In the genomic region with DNA sequence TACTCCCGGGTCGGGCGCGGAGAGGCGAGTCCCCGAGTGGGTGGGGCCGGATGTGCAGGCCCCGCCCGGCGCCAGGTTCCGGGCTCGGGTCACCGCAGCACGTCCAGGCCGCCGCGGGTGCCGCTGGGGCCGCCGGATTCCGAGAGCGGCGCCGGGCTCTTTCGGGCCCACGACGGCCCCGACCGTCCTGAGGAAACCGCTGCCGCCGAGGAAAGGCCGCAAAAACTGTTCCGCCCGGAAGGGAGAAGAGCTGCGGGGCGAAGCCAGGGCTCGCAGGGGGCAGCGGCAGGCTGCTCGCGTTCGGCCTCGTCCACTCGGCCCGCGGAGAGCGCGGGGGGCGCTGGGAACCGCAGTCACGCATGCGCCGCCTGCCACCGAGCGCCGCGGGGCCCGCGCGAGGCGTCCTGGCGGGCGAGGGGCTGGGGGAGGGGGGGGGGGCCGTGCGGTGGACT, we compare ENCODE assay signal across 1 cellular context.
TF ChIP-seq lines count a peak whose summit lies in the region.

A gene (minus strand): TSS at position 342 of the 452 bp plus-strand sequence. CDS start 718 bp downstream, outside the sequence.

TF ChIP-seq in K562, 482 proteins besides CTCF, POLR2A, EP300 and RAD21 (continued from another document and continues in another):
- TF ChIP-seq, protein P1, sequence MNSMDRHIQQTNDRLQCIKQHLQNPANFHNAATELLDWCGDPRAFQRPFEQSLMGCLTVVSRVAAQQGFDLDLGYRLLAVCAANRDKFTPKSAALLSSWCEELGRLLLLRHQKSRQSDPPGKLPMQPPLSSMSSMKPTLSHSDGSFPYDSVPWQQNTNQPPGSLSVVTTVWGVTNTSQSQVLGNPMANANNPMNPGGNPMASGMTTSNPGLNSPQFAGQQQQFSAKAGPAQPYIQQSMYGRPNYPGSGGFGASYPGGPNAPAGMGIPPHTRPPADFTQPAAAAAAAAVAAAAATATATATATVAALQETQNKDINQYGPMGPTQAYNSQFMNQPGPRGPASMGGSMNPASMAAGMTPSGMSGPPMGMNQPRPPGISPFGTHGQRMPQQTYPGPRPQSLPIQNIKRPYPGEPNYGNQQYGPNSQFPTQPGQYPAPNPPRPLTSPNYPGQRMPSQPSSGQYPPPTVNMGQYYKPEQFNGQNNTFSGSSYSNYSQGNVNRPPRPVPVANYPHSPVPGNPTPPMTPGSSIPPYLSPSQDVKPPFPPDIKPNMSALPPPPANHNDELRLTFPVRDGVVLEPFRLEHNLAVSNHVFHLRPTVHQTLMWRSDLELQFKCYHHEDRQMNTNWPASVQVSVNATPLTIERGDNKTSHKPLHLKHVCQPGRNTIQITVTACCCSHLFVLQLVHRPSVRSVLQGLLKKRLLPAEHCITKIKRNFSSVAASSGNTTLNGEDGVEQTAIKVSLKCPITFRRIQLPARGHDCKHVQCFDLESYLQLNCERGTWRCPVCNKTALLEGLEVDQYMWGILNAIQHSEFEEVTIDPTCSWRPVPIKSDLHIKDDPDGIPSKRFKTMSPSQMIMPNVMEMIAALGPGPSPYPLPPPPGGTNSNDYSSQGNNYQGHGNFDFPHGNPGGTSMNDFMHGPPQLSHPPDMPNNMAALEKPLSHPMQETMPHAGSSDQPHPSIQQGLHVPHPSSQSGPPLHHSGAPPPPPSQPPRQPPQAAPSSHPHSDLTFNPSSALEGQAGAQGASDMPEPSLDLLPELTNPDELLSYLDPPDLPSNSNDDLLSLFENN (IDR thresholded peaks at IDR 0.05; ENCODE audit: low read depth in 2 of 2, low read length in 2 of 2): peak in 1 of 2 experiments; percentile 49; a peak in 1 of 4 replicates
- peak; percentile 32; the same call in 1 of the 2 replicates for TF ChIP-seq TCF7 (IDR thresholded peaks at IDR 0.05; ENCODE audit: borderline replicate concordance)
- TF ChIP-seq, protein P2, sequence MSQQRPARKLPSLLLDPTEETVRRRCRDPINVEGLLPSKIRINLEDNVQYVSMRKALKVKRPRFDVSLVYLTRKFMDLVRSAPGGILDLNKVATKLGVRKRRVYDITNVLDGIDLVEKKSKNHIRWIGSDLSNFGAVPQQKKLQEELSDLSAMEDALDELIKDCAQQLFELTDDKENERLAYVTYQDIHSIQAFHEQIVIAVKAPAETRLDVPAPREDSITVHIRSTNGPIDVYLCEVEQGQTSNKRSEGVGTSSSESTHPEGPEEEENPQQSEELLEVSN (IDR thresholded peaks at IDR 0.05; ENCODE audit: borderline replicate concordance in 1 of 2, extremely low read depth in 1 of 2, insufficient read depth in 1 of 2, insufficient read length in 1 of 2, low read depth in 1 of 2, low read length in 1 of 2, poor library complexity in 1 of 2, severe bottlenecking in 1 of 2): peak in 1 of 2 experiments; percentile 82
- TF ChIP-seq SAFB (IDR thresholded peaks at IDR 0.05; ENCODE audit: borderline replicate concordance, low read depth, low read length): peak; percentile 50; the same call in 1 of the 2 replicates
- TF ChIP-seq RCOR1 (IDR thresholded peaks at IDR 0.05; ENCODE audit: borderline replicate concordance in 1 of 2, low read depth in 2 of 2, low read length in 2 of 2): 0 out of 4 replicates have a peak, but pooled peaks of 1 of the 2 experiments have one; percentile 15
- peak; percentile 91 for TF ChIP-seq POLR2H (tag; IDR thresholded peaks at IDR 0.05; ENCODE audit: low read depth)
- TF ChIP-seq, protein P3, sequence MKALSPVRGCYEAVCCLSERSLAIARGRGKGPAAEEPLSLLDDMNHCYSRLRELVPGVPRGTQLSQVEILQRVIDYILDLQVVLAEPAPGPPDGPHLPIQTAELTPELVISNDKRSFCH (CRISPR knock-in tag; IDR thresholded peaks at IDR 0.05): no peak
- TF ChIP-seq, protein P3 (tag; IDR thresholded peaks at IDR 0.05): peak; percentile 16; the same call in 1 of the 2 replicates
- peak; percentile 88 for TF ChIP-seq CCNT2 (IDR thresholded peaks at IDR 0.05; ENCODE audit: borderline replicate concordance, extremely low read depth, insufficient read length, low read depth, low read length)
- TF ChIP-seq TBP (optimal IDR thresholded peaks at IDR 0.05; ENCODE audit: low read depth, low read length): peak; percentile 29
- TF ChIP-seq NCOA6 (IDR thresholded peaks at IDR 0.05): 0 out of 2 replicates have a peak, but pooled peaks have one; percentile 38
- TF ChIP-seq, protein P4, sequence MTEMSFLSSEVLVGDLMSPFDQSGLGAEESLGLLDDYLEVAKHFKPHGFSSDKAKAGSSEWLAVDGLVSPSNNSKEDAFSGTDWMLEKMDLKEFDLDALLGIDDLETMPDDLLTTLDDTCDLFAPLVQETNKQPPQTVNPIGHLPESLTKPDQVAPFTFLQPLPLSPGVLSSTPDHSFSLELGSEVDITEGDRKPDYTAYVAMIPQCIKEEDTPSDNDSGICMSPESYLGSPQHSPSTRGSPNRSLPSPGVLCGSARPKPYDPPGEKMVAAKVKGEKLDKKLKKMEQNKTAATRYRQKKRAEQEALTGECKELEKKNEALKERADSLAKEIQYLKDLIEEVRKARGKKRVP (CRISPR knock-in tag; IDR thresholded peaks at IDR 0.05): 0 out of 2 replicates have a peak, but pooled peaks have one; percentile 20
- TF ChIP-seq PHF8 (IDR thresholded peaks at IDR 0.05; ENCODE audit: borderline replicate concordance, low read length): peak; percentile 81
- TF ChIP-seq KDM2B (CRISPR knock-in tag; IDR thresholded peaks at IDR 0.05): peak; percentile 73; the same call in 1 of the 2 replicates
- peak; percentile 42 to 55; a peak in 1 of 4 replicates for TF ChIP-seq TEAD1 (CRISPR knock-in tag; IDR thresholded peaks at IDR 0.05)
- TF ChIP-seq, protein P5, sequence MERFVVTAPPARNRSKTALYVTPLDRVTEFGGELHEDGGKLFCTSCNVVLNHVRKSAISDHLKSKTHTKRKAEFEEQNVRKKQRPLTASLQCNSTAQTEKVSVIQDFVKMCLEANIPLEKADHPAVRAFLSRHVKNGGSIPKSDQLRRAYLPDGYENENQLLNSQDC (CRISPR knock-in tag; IDR thresholded peaks at IDR 0.05): peak; percentile 76; the same call in 1 of the 2 replicates
- TF ChIP-seq ZNF143 (CRISPR knock-in tag; IDR thresholded peaks at IDR 0.05): peak; percentile 64
- peak; percentile 34; the same call in 1 of the 2 replicates for TF ChIP-seq CTBP1 (IDR thresholded peaks at IDR 0.05; ENCODE audit: borderline replicate concordance)
- TF ChIP-seq RFX7 (CRISPR knock-in tag; IDR thresholded peaks at IDR 0.05): no peak
- TF ChIP-seq RBM22 (IDR thresholded peaks at IDR 0.05; ENCODE audit: low read depth, low read length, poor library complexity, severe bottlenecking): peak; percentile 3
- TF ChIP-seq SP2 (IDR thresholded peaks at IDR 0.05; ENCODE audit: extremely low read depth, low read depth, low read length, poor library complexity, severe bottlenecking): no peak
- 0 out of 2 replicates have a peak, but pooled peaks have one; percentile 24 for TF ChIP-seq ZNF311 (CRISPR knock-in tag; IDR thresholded peaks at IDR 0.05)
- TF ChIP-seq HNRNPLL (IDR thresholded peaks at IDR 0.05; ENCODE audit: low read depth, low read length, poor library complexity, severe bottlenecking): no peak
- peak; percentile 50; the same call in 1 of the 2 replicates for TF ChIP-seq EP400 (IDR thresholded peaks at IDR 0.05)
- peak; percentile 70; the same call in 1 of the 2 replicates for TF ChIP-seq ZNF175 (CRISPR knock-in tag; IDR thresholded peaks at IDR 0.05; ENCODE audit: low read depth)
- no peak for TF ChIP-seq ZNF124 (CRISPR knock-in tag; IDR thresholded peaks at IDR 0.05)
- 0 out of 2 replicates have a peak, but pooled peaks have one; percentile 41 for TF ChIP-seq MBD2 (IDR thresholded peaks at IDR 0.05; ENCODE audit: borderline replicate concordance, low read depth)
- peak; percentile 69 for TF ChIP-seq POLR2AphosphoS5 (IDR thresholded peaks at IDR 0.05; ENCODE audit: control insufficient read depth, insufficient read depth, low read depth, low read length)
- TF ChIP-seq TARDBP (IDR thresholded peaks at IDR 0.05): 0 out of 2 replicates have a peak, but pooled peaks have one; percentile 62
- peak; percentile 93 for TF ChIP-seq L3MBTL2 (IDR thresholded peaks at IDR 0.05)
- TF ChIP-seq ZBTB1 (CRISPR knock-in tag; IDR thresholded peaks at IDR 0.05; ENCODE audit: borderline replicate concordance, low read depth): peak; percentile 75; the same call in 1 of the 2 replicates
- TF ChIP-seq LARP7 (IDR thresholded peaks at IDR 0.05): no peak
- no peak for TF ChIP-seq NR2C2 (CRISPR knock-in tag; IDR thresholded peaks at IDR 0.05)
- TF ChIP-seq NR2C2 (tag; IDR thresholded peaks at IDR 0.05): peak; percentile 95
- TF ChIP-seq CXXC5 (CRISPR knock-in tag; IDR thresholded peaks at IDR 0.05): peak; percentile 85
- TF ChIP-seq SIN3A (IDR thresholded peaks at IDR 0.05; ENCODE audit: borderline replicate concordance in 2 of 2, control insufficient read depth in 1 of 2, low read depth in 2 of 2, low read length in 2 of 2): peak; percentile 64 to 86; a peak in 1 of 4 replicates
- TF ChIP-seq ZBTB17 (CRISPR knock-in tag; IDR thresholded peaks at IDR 0.05): 0 out of 2 replicates have a peak, but pooled peaks have one; percentile 38
- peak; percentile 89 for TF ChIP-seq KLF1 (tag; IDR thresholded peaks at IDR 0.05)
- TF ChIP-seq ETV5 (CRISPR knock-in tag; IDR thresholded peaks at IDR 0.05; ENCODE audit: low read depth): peak; percentile 91
- no peak for TF ChIP-seq ZSCAN32 (CRISPR knock-in tag; IDR thresholded peaks at IDR 0.05)
- TF ChIP-seq, protein P6, sequence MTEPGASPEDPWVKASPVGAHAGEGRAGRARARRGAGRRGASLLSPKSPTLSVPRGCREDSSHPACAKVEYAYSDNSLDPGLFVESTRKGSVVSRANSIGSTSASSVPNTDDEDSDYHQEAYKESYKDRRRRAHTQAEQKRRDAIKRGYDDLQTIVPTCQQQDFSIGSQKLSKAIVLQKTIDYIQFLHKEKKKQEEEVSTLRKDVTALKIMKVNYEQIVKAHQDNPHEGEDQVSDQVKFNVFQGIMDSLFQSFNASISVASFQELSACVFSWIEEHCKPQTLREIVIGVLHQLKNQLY (CRISPR knock-in tag; conservative IDR thresholded peaks at IDR 0.05): peak in 1 of 2 experiments; percentile 70; a peak in 1 of 4 replicates
- TF ChIP-seq CBX1 (IDR thresholded peaks at IDR 0.05; ENCODE audit: low read depth): peak; percentile 90
- 0 out of 2 replicates have a peak, but pooled peaks have one; percentile 18 for TF ChIP-seq NCOR1 (IDR thresholded peaks at IDR 0.05)
- peak; percentile 52 for TF ChIP-seq ETV1 (tag; conservative IDR thresholded peaks at IDR 0.05; ENCODE audit: low read depth)
- TF ChIP-seq, protein P7, sequence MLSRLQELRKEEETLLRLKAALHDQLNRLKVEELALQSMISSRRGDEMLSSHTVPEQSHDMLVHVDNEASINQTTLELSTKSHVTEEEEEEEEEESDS (CRISPR knock-in tag; IDR thresholded peaks at IDR 0.05): no peak
- TF ChIP-seq CAMTA2 (CRISPR knock-in tag; conservative IDR thresholded peaks at IDR 0.05): 0 out of 2 replicates have a peak, but pooled peaks have one; percentile 27
- TF ChIP-seq, protein P8, sequence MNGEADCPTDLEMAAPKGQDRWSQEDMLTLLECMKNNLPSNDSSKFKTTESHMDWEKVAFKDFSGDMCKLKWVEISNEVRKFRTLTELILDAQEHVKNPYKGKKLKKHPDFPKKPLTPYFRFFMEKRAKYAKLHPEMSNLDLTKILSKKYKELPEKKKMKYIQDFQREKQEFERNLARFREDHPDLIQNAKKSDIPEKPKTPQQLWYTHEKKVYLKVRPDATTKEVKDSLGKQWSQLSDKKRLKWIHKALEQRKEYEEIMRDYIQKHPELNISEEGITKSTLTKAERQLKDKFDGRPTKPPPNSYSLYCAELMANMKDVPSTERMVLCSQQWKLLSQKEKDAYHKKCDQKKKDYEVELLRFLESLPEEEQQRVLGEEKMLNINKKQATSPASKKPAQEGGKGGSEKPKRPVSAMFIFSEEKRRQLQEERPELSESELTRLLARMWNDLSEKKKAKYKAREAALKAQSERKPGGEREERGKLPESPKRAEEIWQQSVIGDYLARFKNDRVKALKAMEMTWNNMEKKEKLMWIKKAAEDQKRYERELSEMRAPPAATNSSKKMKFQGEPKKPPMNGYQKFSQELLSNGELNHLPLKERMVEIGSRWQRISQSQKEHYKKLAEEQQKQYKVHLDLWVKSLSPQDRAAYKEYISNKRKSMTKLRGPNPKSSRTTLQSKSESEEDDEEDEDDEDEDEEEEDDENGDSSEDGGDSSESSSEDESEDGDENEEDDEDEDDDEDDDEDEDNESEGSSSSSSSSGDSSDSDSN (IDR thresholded peaks at IDR 0.05; ENCODE audit: borderline replicate concordance in 1 of 2, low read depth in 2 of 2, low read length in 2 of 2): peak in 1 of 2 experiments; percentile 71; a peak in 1 of 4 replicates
- no peak for TF ChIP-seq SMARCB1 (IDR thresholded peaks at IDR 0.05; ENCODE audit: insufficient read length, low read depth)
- 0 out of 2 replicates have a peak, but pooled peaks have one; percentile 11 for TF ChIP-seq SMAD3 (CRISPR knock-in tag; conservative IDR thresholded peaks at IDR 0.05)
- peak; percentile 77; the same call in 1 of the 2 replicates for TF ChIP-seq MTA3 (IDR thresholded peaks at IDR 0.05; ENCODE audit: borderline replicate concordance)
- peak; percentile 11; the same call in 1 of the 2 replicates for TF ChIP-seq JUN (IDR thresholded peaks at IDR 0.05; ENCODE audit: borderline replicate concordance, low read depth, low read length)
- no peak for TF ChIP-seq JUN (CRISPR knock-in tag; IDR thresholded peaks at IDR 0.05; ENCODE audit: borderline replicate concordance)
- TF ChIP-seq, protein P9, sequence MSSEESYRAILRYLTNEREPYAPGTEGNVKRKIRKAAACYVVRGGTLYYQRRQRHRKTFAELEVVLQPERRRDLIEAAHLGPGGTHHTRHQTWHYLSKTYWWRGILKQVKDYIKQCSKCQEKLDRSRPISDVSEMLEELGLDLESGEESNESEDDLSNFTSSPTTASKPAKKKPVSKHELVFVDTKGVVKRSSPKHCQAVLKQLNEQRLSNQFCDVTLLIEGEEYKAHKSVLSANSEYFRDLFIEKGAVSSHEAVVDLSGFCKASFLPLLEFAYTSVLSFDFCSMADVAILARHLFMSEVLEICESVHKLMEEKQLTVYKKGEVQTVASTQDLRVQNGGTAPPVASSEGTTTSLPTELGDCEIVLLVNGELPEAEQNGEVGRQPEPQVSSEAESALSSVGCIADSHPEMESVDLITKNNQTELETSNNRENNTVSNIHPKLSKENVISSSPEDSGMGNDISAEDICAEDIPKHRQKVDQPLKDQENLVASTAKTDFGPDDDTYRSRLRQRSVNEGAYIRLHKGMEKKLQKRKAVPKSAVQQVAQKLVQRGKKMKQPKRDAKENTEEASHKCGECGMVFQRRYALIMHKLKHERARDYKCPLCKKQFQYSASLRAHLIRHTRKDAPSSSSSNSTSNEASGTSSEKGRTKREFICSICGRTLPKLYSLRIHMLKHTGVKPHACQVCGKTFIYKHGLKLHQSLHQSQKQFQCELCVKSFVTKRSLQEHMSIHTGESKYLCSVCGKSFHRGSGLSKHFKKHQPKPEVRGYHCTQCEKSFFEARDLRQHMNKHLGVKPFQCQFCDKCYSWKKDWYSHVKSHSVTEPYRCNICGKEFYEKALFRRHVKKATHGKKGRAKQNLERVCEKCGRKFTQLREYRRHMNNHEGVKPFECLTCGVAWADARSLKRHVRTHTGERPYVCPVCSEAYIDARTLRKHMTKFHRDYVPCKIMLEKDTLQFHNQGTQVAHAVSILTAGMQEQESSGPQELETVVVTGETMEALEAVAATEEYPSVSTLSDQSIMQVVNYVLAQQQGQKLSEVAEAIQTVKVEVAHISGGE (CRISPR knock-in tag; IDR thresholded peaks at IDR 0.05): peak; percentile 22 to 92 (median 56); a peak in 4 of 6 replicates
- TF ChIP-seq SOX6 (IDR thresholded peaks at IDR 0.05): no peak; the same call in none of the 2 replicates
- no peak for TF ChIP-seq SRSF3 (IDR thresholded peaks at IDR 0.05; ENCODE audit: insufficient read depth, low read length)
- peak; percentile 95 for TF ChIP-seq ERF (CRISPR knock-in tag; IDR thresholded peaks at IDR 0.05)
- TF ChIP-seq E2F3 (CRISPR knock-in tag; IDR thresholded peaks at IDR 0.05): 0 out of 2 replicates have a peak, but pooled peaks have one; percentile 34
